Comparison of ENCODE assay signal across 8 cellular contexts in genomic region chr2:99140860-99141109, GRCh38. TPM values are rescaled to one million over a fixed set of nuclear protein-coding genes. Genes with fewer than 3 reads are reported as not detected.
DNase-seq lines count a peak whose midpoint lies in the region; ATAC-seq and TF ChIP-seq lines count a peak whose summit lies in the region.

No MANE protein-coding gene starts in this region.

- H3K4me1 ChIP-seq in hepatocyte (ENCODE audit: insufficient read depth): no peaks in the 10 kb centered on the region

- H3K9me3 ChIP-seq in AG04450 (ENCODE audit: control insufficient read depth, insufficient read depth, low read length) (no peaks in the 10 kb centered on the region; the same call in 1 of the 2 replicates), hepatocyte (ENCODE audit: low read depth) (no peaks in the 10 kb centered on the region)

- POLR2A ChIA-PET in AG04450 (lab: Yijun Ruan, JAX): interaction anchor here (0.6 to 1.2 kb wide), 2 partner anchors 38 to 197 kb away, joined by 3 to 5 read pairs; no protein-coding TSS in a partner anchor
- POLR2A ChIA-PET in activated CD8-positive, alpha-beta T cell treated with anti-CD3 and anti-CD28 coated beads, Interleukin-2, amount 10 ng/mL, durations not matched to agents 7 days and 5 days (lab: Charles Lee): interaction anchor here (0.5 to 2.0 kb wide), 7 partner anchors 12 to 427 kb away, joined by 3 to 13 read pairs (median 6); partner anchors contain the start of genes EIF5B, LIPT1, MITD1 and MRPL30

- 0% methylated on average over 8 of the region's 21 CpGs for WGBS in hepatocyte (ENCODE audit: low lambda C conversion rate, missing lambda C conversion rate)

- no peaks in the 10 kb centered on the region for H3K9me2 ChIP-seq in hepatocyte (replicated peaks; ENCODE audit: insufficient read depth)

- no peak for DNase-seq in AG04450 (ENCODE audit: low read depth, low spot score)
- no peak for DNase-seq in activated CD8-positive, alpha-beta T cell treated with anti-CD3 and anti-CD28 coated beads, Interleukin-2, amount 10 ng/mL, durations not matched to agents 7 days and 5 days
- no peak for DNase-seq in hepatocyte (ENCODE audit: low spot score)
- no peak for DNase-seq in stimulated activated naive B cell treated with anti-CD40 and anti-IgM and Interleukin-4, amounts not matched to agents 10 μg/mL and 1 μg/mL and 100 μg/mL, for 72 hours
- no peak for DNase-seq in NCI-H2107 (lab: John Stamatoyannopoulos, UW)
- no peak for DNase-seq in NCI-H526 (lab: John Stamatoyannopoulos, UW)

- no peaks in the 10 kb centered on the region for H4K20me1 ChIP-seq in hepatocyte (ENCODE audit: insufficient read depth, poor library complexity, severe bottlenecking)

- ATAC-seq in GM18867 (IDR thresholded peaks at IDR 0.05; ENCODE audit: unreplicated experiment) (peak; percentile 37), HG03196 (IDR thresholded peaks at IDR 0.05; ENCODE audit: unreplicated experiment) (peak; percentile 42)
- ATAC-seq in activated CD8-positive, alpha-beta T cell treated with anti-CD3 and anti-CD28 coated beads, Interleukin-2, amount 10 ng/mL, durations not matched to agents 7 days and 5 days: no peak
- peak; percentile 37 to 41 for ATAC-seq in stimulated activated naive B cell treated with anti-CD40 and anti-IgM and Interleukin-4, amounts not matched to agents 10 μg/mL and 1 μg/mL and 100 μg/mL, for 72 hours (replicated peaks)

- CTCF ChIA-PET in AG04450 (lab: Charles Lee): interaction anchor here (1.5 kb wide), 1 partner anchor 491 kb away, joined by 9 read pairs; no protein-coding TSS in a partner anchor
- CTCF ChIA-PET in activated CD8-positive, alpha-beta T cell treated with anti-CD3 and anti-CD28 coated beads, Interleukin-2, amount 10 ng/mL, durations not matched to agents 7 days and 5 days (lab: Charles Lee): interaction anchor here (0.7 to 2.7 kb wide), 6 partner anchors 14 to 491 kb away, joined by 3 to 21 read pairs (median 4); partner anchors contain the start of genes LIPT1 and TSGA10

- H3K4me3 ChIP-seq in AG04450 (ENCODE audit: low read depth, low read length) (peak overlapping the region; percentile 85), hepatocyte (peak overlapping the region; percentile 59)

- peaks cover 2% of the 10 kb centered on the region for H3K27me3 Mint-ChIP-seq in activated CD8-positive, alpha-beta T cell treated with anti-CD3 and anti-CD28 coated beads, Interleukin-2, amount 10 ng/mL, durations not matched to agents 7 days and 5 days (ENCODE audit: low read depth)
- H3K27me3 Mint-ChIP-seq in stimulated activated naive B cell treated with anti-CD40 and anti-IgM and Interleukin-4, amounts not matched to agents 10 μg/mL and 1 μg/mL and 100 μg/mL, for 72 hours: no peaks in the 10 kb centered on the region

- peak overlapping the region; percentile 86 for H3K4me2 ChIP-seq in hepatocyte

- H3K36me3 Mint-ChIP-seq in activated CD8-positive, alpha-beta T cell treated with anti-CD3 and anti-CD28 coated beads, Interleukin-2, amount 10 ng/mL, durations not matched to agents 7 days and 5 days (ENCODE audit: low read depth): peaks cover 2% of the 10 kb centered on the region
- H3K36me3 Mint-ChIP-seq in stimulated activated naive B cell treated with anti-CD40 and anti-IgM and Interleukin-4, amounts not matched to agents 10 μg/mL and 1 μg/mL and 100 μg/mL, for 72 hours: peaks cover 2 to 8% of the 10 kb centered on the region in 2 donors

- H3K27ac Mint-ChIP-seq in activated CD8-positive, alpha-beta T cell treated with anti-CD3 and anti-CD28 coated beads, Interleukin-2, amount 10 ng/mL, durations not matched to agents 7 days and 5 days: peak overlapping the region; percentile 94
- peak overlapping the region; percentile 91 for H3K27ac Mint-ChIP-seq in stimulated activated naive B cell treated with anti-CD40 and anti-IgM and Interleukin-4, amounts not matched to agents 10 μg/mL and 1 μg/mL and 100 μg/mL, for 72 hours

- H3K9me3 Mint-ChIP-seq in activated CD8-positive, alpha-beta T cell treated with anti-CD3 and anti-CD28 coated beads, Interleukin-2, amount 10 ng/mL, durations not matched to agents 7 days and 5 days (ENCODE audit: insufficient read depth): no peaks in the 10 kb centered on the region
- no peaks in the 10 kb centered on the region for H3K9me3 Mint-ChIP-seq in stimulated activated naive B cell treated with anti-CD40 and anti-IgM and Interleukin-4, amounts not matched to agents 10 μg/mL and 1 μg/mL and 100 μg/mL, for 72 hours

- peak overlapping the region; percentile 94 for H3K4me3 Mint-ChIP-seq in activated CD8-positive, alpha-beta T cell treated with anti-CD3 and anti-CD28 coated beads, Interleukin-2, amount 10 ng/mL, durations not matched to agents 7 days and 5 days
- peak overlapping the region; percentile 97 to 99 for H3K4me3 Mint-ChIP-seq in stimulated activated naive B cell treated with anti-CD40 and anti-IgM and Interleukin-4, amounts not matched to agents 10 μg/mL and 1 μg/mL and 100 μg/mL, for 72 hours

- no peak for TF ChIP-seq CTCF in AG04450 (IDR thresholded peaks at IDR 0.05; ENCODE audit: low read depth, low read length)
- no peak for TF ChIP-seq CTCF in hepatocyte (IDR thresholded peaks at IDR 0.05; ENCODE audit: poor library complexity)

- H3K27ac ChIP-seq in AG04450 (ENCODE audit: low read depth, low read length): no peak overlapping the region
- H3K27ac ChIP-seq in hepatocyte: peak overlapping the region; percentile 86

- H3K36me3 ChIP-seq in hepatocyte (replicated peaks; ENCODE audit: insufficient read depth, low read depth): no peaks in the 10 kb centered on the region

- peak overlapping the region; percentile 87 for H2AFZ ChIP-seq in hepatocyte

- H3K27me3 ChIP-seq in AG04450 (ENCODE audit: control insufficient read depth, insufficient read depth, low read length) (peaks cover 5% of the 10 kb centered on the region), hepatocyte (no peaks in the 10 kb centered on the region)

- peaks cover 14% of the 10 kb centered on the region for H3K79me2 ChIP-seq in hepatocyte

- peaks cover 21% of the 10 kb centered on the region for H3K4me1 Mint-ChIP-seq in activated CD8-positive, alpha-beta T cell treated with anti-CD3 and anti-CD28 coated beads, Interleukin-2, amount 10 ng/mL, durations not matched to agents 7 days and 5 days (ENCODE audit: low read depth)
- H3K4me1 Mint-ChIP-seq in stimulated activated naive B cell treated with anti-CD40 and anti-IgM and Interleukin-4, amounts not matched to agents 10 μg/mL and 1 μg/mL and 100 μg/mL, for 72 hours: peaks cover 8 to 16% of the 10 kb centered on the region in 2 donors

RNA-seq across cellular contexts. Expression of gene C2orf15, which starts 0.7 kb away (rescaled TPM):
- polyA plus RNA-seq in AG04450 (2011; rRNA removed): 0.14 TPM in 1 of 2 replicates, not detected in the other
- polyA minus RNA-seq in AG04450 (2011; rRNA and poly(A)+ RNA removed): not detected in 2 replicates
- total RNA-seq in activated CD8-positive, alpha-beta T cell treated with anti-CD3 and anti-CD28 coated beads, Interleukin-2, amount 10 ng/mL, durations not matched to agents 7 days and 5 days: under 1 TPM; 0.37 to 0.86 TPM
- total RNA-seq in hepatocyte: 5.9 and 10.0 TPM in 2 replicates
- 5.8 and 8.9 TPM in 2 replicates for polyA plus RNA-seq in hepatocyte

RNA-seq across cellular contexts. Expression of gene TSGA10, which starts 14.0 kb away (rescaled TPM):
- polyA plus RNA-seq in AG04450 (2011; rRNA removed): 1.4 and 1.8 TPM in 2 replicates
- 1.2 and 1.7 TPM in 2 replicates for polyA minus RNA-seq in AG04450 (2011; rRNA and poly(A)+ RNA removed)
- total RNA-seq in activated CD8-positive, alpha-beta T cell treated with anti-CD3 and anti-CD28 coated beads, Interleukin-2, amount 10 ng/mL, durations not matched to agents 7 days and 5 days: 1 to 10 TPM; 6.0 to 6.9 TPM
- 8.8 and 14.1 TPM in 2 replicates for total RNA-seq in hepatocyte
- polyA plus RNA-seq in hepatocyte: 5.2 and 5.7 TPM in 2 replicates

RNA-seq across cellular contexts. Expression of gene LIPT1, which starts 14.0 kb away (rescaled TPM):
- polyA plus RNA-seq in AG04450 (2011; rRNA removed) (6.0 and 7.3 TPM in 2 replicates), hepatocyte (5.8 and 5.9 TPM in 2 replicates)
- polyA minus RNA-seq in AG04450 (2011; rRNA and poly(A)+ RNA removed): 3.1 and 3.6 TPM in 2 replicates
- total RNA-seq in activated CD8-positive, alpha-beta T cell treated with anti-CD3 and anti-CD28 coated beads, Interleukin-2, amount 10 ng/mL, durations not matched to agents 7 days and 5 days: 1 to 10 TPM; 7.5 to 7.9 TPM
- 5.9 and 6.1 TPM in 2 replicates for total RNA-seq in hepatocyte

RNA-seq across cellular contexts. Expression of gene MITD1, which starts 40.1 kb away (rescaled TPM):
- polyA plus RNA-seq in AG04450 (2011; rRNA removed) (19.2 and 27.2 TPM in 2 replicates), hepatocyte (32.7 and 36.7 TPM in 2 replicates)
- polyA minus RNA-seq in AG04450 (2011; rRNA and poly(A)+ RNA removed): 9.9 and 10.4 TPM in 2 replicates
- 10 to 100 TPM; 51.3 to 53.3 TPM for total RNA-seq in activated CD8-positive, alpha-beta T cell treated with anti-CD3 and anti-CD28 coated beads, Interleukin-2, amount 10 ng/mL, durations not matched to agents 7 days and 5 days
- 41.1 and 44.8 TPM in 2 replicates for total RNA-seq in hepatocyte

RNA-seq across cellular contexts. Expression of gene MRPL30, which starts 40.2 kb away (rescaled TPM):
- 29.9 and 38.3 TPM in 2 replicates for polyA plus RNA-seq in AG04450 (2011; rRNA removed)
- polyA minus RNA-seq in AG04450 (2011; rRNA and poly(A)+ RNA removed): 14.1 and 18.2 TPM in 2 replicates
- 10 to 100 TPM; 23.3 to 24.4 TPM for total RNA-seq in activated CD8-positive, alpha-beta T cell treated with anti-CD3 and anti-CD28 coated beads, Interleukin-2, amount 10 ng/mL, durations not matched to agents 7 days and 5 days
- 36.6 TPM in 2 replicates for total RNA-seq in hepatocyte
- polyA plus RNA-seq in hepatocyte: 18.5 and 19.4 TPM in 2 replicates
